Comparison of ENCODE assay signal across 7 cellular contexts in genomic region chr1:245917403-245917802, GRCh38.
"Had no signal": no experiment of that assay in that cellular context is flagged by ENCODE, and none has a peak within 500 bp of the region (broad histone marks: within the 10 kb centered on the region; RNA-seq: fewer than 3 reads in every experiment).

No MANE protein-coding gene starts in this region.

- ATAC-seq: HepG2, K562 had no signal

- H3K9ac ChIP-seq: KMS-11 had no signal

- H3K4me3 ChIP-seq: K562 had no signal

- H3K4me2 ChIP-seq: KMS-11 had no signal

- DNase-seq: IMR-90, KBM-7, KG1 had no signal

- H3K27ac ChIP-seq: HL-60, KMS-11 had no signal
